ENCODE assay signal across 8 cellular contexts in the genomic region with DNA sequence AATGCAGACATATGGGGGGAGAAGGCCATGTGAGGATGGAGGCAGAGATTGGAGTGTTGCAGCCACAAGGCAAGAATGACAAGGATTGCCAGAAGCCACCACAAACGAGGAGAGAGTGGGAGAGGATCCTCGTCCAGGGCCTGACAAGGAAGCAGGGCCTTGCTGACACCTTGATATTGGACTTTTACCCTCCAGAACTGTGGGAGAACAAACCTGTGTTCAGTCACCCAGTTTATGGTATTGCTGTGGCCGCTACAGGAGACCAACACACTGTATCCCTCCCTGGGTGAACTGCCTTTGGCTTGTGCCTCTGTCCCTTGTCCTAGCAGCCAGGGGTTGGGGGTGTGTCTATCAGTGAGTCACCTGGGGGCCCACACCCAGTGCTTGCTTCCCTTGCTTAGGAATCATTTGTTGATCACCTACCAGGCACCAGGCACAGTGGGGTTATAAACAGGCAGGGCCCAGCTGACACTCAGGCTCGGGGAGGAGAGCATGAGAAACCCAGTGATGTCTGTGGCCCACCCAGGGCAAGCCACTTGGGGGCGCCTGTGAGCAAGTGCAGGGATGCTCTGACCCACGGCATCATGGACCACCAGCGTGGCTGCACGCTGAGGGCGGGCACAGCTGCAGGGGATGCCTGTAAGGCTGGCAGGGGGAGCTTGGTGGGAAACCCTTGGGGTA. TPM values are rescaled to one million over a fixed set of nuclear protein-coding genes. Genes with fewer than 3 reads are reported as not detected.
DNase-seq lines count a peak whose midpoint lies in the region.

No MANE protein-coding gene starts in this region.

- peak overlapping the region; percentile 4 for H3K27ac Mint-ChIP-seq in activated CD4-positive, alpha-beta memory T cell treated with anti-CD3 and anti-CD28 coated beads, Interleukin-2, amount 10 ng/mL, durations not matched to agents 7 days and 5 days

- POLR2A ChIA-PET in activated CD4-positive, alpha-beta memory T cell treated with anti-CD3 and anti-CD28 coated beads, Interleukin-2, amount 10 ng/mL, durations not matched to agents 7 days and 5 days (lab: Charles Lee), result interaction anchor here (0.8 kb wide), 1 partner anchor 107 kb away, joined by 3 read pairs; no protein-coding TSS in a partner anchor

- DNase-seq in AG20443 (ENCODE audit: low spot score), result peak; percentile 39
- peak; percentile 2 for DNase-seq in H4 (ENCODE audit: low spot score)
- peak; percentile 53 for DNase-seq in activated CD4-positive, alpha-beta memory T cell treated with anti-CD3 and anti-CD28 coated beads, Interleukin-2, amount 10 ng/mL, durations not matched to agents 7 days and 5 days
- peak; percentile 82 for DNase-seq in iPS-NIHi7 (ENCODE audit: extremely low spot score)
- DNase-seq in UCSD-AML1 (lab: John Stamatoyannopoulos, UW; ENCODE audit: unreplicated experiment), result no peak
- DNase-seq in amniotic stem cell (lab: John Stamatoyannopoulos, UW), result no peak
- DNase-seq in globus pallidus (ENCODE audit: low spot score), result no peak
- no peak for DNase-seq in ureter (ENCODE audit: low spot score)

- no peak overlapping the region for H3K4me3 Mint-ChIP-seq in activated CD4-positive, alpha-beta memory T cell treated with anti-CD3 and anti-CD28 coated beads, Interleukin-2, amount 10 ng/mL, durations not matched to agents 7 days and 5 days

- H3K36me3 Mint-ChIP-seq in activated CD4-positive, alpha-beta memory T cell treated with anti-CD3 and anti-CD28 coated beads, Interleukin-2, amount 10 ng/mL, durations not matched to agents 7 days and 5 days (ENCODE audit: low read depth), result no peaks in the 10 kb centered on the region

- no peaks in the 10 kb centered on the region for H3K9me3 Mint-ChIP-seq in activated CD4-positive, alpha-beta memory T cell treated with anti-CD3 and anti-CD28 coated beads, Interleukin-2, amount 10 ng/mL, durations not matched to agents 7 days and 5 days

- H3K4me1 Mint-ChIP-seq in activated CD4-positive, alpha-beta memory T cell treated with anti-CD3 and anti-CD28 coated beads, Interleukin-2, amount 10 ng/mL, durations not matched to agents 7 days and 5 days, result peaks cover 16% of the 10 kb centered on the region

- H3K27me3 Mint-ChIP-seq in activated CD4-positive, alpha-beta memory T cell treated with anti-CD3 and anti-CD28 coated beads, Interleukin-2, amount 10 ng/mL, durations not matched to agents 7 days and 5 days, result no peaks in the 10 kb centered on the region

- CTCF ChIA-PET in activated CD4-positive, alpha-beta memory T cell treated with anti-CD3 and anti-CD28 coated beads, Interleukin-2, amount 10 ng/mL, durations not matched to agents 7 days and 5 days (lab: Charles Lee), result interaction anchor here (0.6 to 1.4 kb wide), 4 partner anchors 29 to 107 kb away, joined by 3 to 8 read pairs (median 3); no protein-coding TSS in a partner anchor

RNA-seq across cellular contexts. Expression of a gene that starts 17.2 kb away (rescaled TPM):
- 24.7 and 39.3 TPM in 2 replicates for total RNA-seq in H4 (2014; rRNA removed; shearing (Covaris generic))
- total RNA-seq in activated CD4-positive, alpha-beta memory T cell treated with anti-CD3 and anti-CD28 coated beads, Interleukin-2, amount 10 ng/mL, durations not matched to agents 7 days and 5 days, result 10 to 100 TPM; 19.2 to 21.8 TPM
- 35.9 TPM for total RNA-seq in ureter

RNA-seq across cellular contexts. Expression of a gene that starts 46.6 kb away (rescaled TPM):
- 31.8 and 34.4 TPM in 2 replicates for total RNA-seq in H4 (2014; rRNA removed; shearing (Covaris generic))
- total RNA-seq in activated CD4-positive, alpha-beta memory T cell treated with anti-CD3 and anti-CD28 coated beads, Interleukin-2, amount 10 ng/mL, durations not matched to agents 7 days and 5 days, result 10 to 100 TPM; 59.2 to 59.3 TPM
- 50.5 TPM for total RNA-seq in ureter

Comparison
In these comparisons a context has a peak if more than half of its experiments do, and no peak if none do; other contexts are left out.
1. DNase-seq: peak in AG20443 (single experiment), H4 (single experiment), activated CD4-positive, alpha-beta memory T cell treated with anti-CD3 and anti-CD28 coated beads, Interleukin-2, amount 10 ng/mL, durations not matched to agents 7 days and 5 days (single experiment) and iPS-NIHi7 (single experiment); none in UCSD-AML1 (single experiment), amniotic stem cell (single experiment), globus pallidus (single experiment) and ureter (single experiment).